In the genomic region with DNA sequence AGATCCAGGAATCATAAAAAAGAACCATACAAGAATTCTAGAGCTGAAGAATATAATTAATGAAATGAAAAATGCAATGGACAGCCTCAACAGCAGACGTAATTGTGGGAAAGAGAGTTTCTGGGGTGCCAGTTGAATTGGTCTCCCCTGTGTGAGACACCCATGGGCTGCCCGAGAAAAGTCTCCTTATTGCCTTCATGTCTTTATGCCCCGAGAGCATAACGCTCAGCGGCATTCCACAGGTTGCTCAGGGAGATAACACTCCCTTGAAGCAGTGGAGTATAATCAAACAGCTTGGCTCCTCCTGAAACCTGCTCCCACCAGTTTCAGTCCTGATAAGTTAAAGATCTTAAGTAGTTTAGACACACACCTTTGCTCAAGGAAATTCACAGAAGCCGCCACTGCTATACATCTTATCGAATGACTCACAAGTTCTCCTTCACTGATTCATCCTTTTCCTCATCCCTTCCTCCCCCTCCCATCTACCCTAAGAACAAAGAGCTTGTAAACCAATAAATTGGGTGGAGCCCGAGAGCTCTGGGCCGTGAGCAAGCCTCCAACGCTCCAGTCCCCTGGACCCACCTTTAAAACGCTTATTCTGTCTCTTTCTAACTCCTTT, we compare ENCODE assay signal across 1 cellular context.
TF ChIP-seq lines count a peak whose summit lies in the region.

No MANE protein-coding gene starts in this region.

TF ChIP-seq in HCT116, 20 proteins besides CTCF, POLR2A, EP300 and RAD21 (continued from another document):
- TF ChIP-seq FOSL1 (IDR thresholded peaks at IDR 0.05; ENCODE audit: low read depth) (peak; percentile 88), SP1 (IDR thresholded peaks at IDR 0.05; ENCODE audit: low read depth) (peak; percentile 76)
- TF ChIP-seq, protein P1, sequence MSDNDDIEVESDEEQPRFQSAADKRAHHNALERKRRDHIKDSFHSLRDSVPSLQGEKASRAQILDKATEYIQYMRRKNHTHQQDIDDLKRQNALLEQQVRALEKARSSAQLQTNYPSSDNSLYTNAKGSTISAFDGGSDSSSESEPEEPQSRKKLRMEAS (IDR thresholded peaks at IDR 0.05): 0 out of 2 replicates have a peak, but pooled peaks have one; percentile 10
